ENCODE assay signal across 12 cellular contexts in genomic region chr18:10140928-10141327, GRCh38.
DNase-seq lines count a peak whose midpoint lies in the region; ATAC-seq and TF ChIP-seq lines count a peak whose summit lies in the region.
"Had no signal": no experiment of that assay in that cellular context is flagged by ENCODE, and none has a peak within 500 bp of the region (broad histone marks: within the 10 kb centered on the region; RNA-seq: fewer than 3 reads in every experiment).

No MANE protein-coding gene starts in this region.

- BruUV-seq in IMR-90 (replicated peaks; lab: Mats Ljungman, UMichigan), result no TSS peak

- H3K4me1 ChIP-seq in IMR-90 (ENCODE audit: control insufficient read depth, insufficient read depth, low read length) (peaks cover 32% of the 10 kb centered on the region), neuronal stem cell (ENCODE audit: control insufficient read depth in 2 of 2, insufficient read depth in 1 of 2, low read depth in 1 of 2, low read length in 2 of 2) (peaks cover 2 to 16% of the 10 kb centered on the region in 2 donors), left ventricle myocardium inferior (peaks cover 25% of the 10 kb centered on the region)
- H3K4me1 ChIP-seq: adrenal gland had no signal

- peaks cover 0 to 3% (median 0%) of the 10 kb centered on the region in 7 donors for H3K9me3 Mint-ChIP-seq in CD14-positive monocyte

- H3K4me2 ChIP-seq in IMR-90 (ENCODE audit: low read depth, low read length) (0 out of 2 replicates have a peak overlapping the region, but pooled peaks have one; percentile 18), neuronal stem cell (ENCODE audit: insufficient read depth, low read length, poor library complexity, severe bottlenecking) (no peak overlapping the region)

- intact Hi-C loops in CD14-positive monocyte (cut with micrococcal nuclease) (no loop called here), IMR-90 (cut with micrococcal nuclease) (loop anchor here (5.0 kb wide), 1 partner anchor 236 kb away; no protein-coding TSS in a partner anchor), left ventricle myocardium inferior (cut with micrococcal nuclease) (no loop called here)

- H2AK9ac ChIP-seq in IMR-90 (replicated peaks; ENCODE audit: low read depth, low read length, poor library complexity), result no peak overlapping the region

- H3K27me3 ChIP-seq in IMR-90 (ENCODE audit: control insufficient read depth, insufficient read depth, low read length) (no peaks in the 10 kb centered on the region), neuronal stem cell (ENCODE audit: control insufficient read depth in 3 of 3, insufficient read depth in 3 of 3, low read depth in 1 of 3, low read length in 3 of 3) (peaks cover 0 to 4% (median 0%) of the 10 kb centered on the region in 3 experiments), left ventricle myocardium inferior (ENCODE audit: low read depth) (no peaks in the 10 kb centered on the region)
- H3K27me3 ChIP-seq: suprapubic skin had no signal

- peaks cover 0 to 1% (median 0%) of the 10 kb centered on the region in 3 donors for H3K27me3 Mint-ChIP-seq in CD14-positive monocyte (ENCODE audit: low read depth in 3 of 3)

- dilution Hi-C loops in IMR-90 (cut with HindIII; ENCODE audit: low sequenced_read_pairs, unreplicated experiment), result no loop called here

- no peak overlapping the region for H3K23ac ChIP-seq in IMR-90 (ENCODE audit: low read depth, low read length)
- H3K23ac ChIP-seq in neuronal stem cell (ENCODE audit: low read depth, low read length, poor library complexity), result no peak overlapping the region

- no peak for TF ChIP-seq POLR2A in IMR-90 (IDR thresholded peaks at IDR 0.05; ENCODE audit: low read depth, low read length)

- H2BK20ac ChIP-seq in IMR-90 (ENCODE audit: low read depth, low read length), result peak overlapping the region; percentile 77

- in situ Hi-C loops in IMR-90 (cut with MboI; ENCODE audit: low sequenced_read_pairs), result no loop called here

- H3K9ac ChIP-seq in IMR-90 (ENCODE audit: low read depth, low read length) (no peak overlapping the region), neuronal stem cell (ENCODE audit: low read depth, low read length, poor library complexity) (no peak overlapping the region)

- H3K4me1 Mint-ChIP-seq in CD14-positive monocyte, result peaks cover 27% of the 10 kb centered on the region

- no peak overlapping the region for H2AFZ ChIP-seq in IMR-90 (replicated peaks; ENCODE audit: low read length, poor library complexity)
- peak overlapping the region; percentile 66 for H2AFZ ChIP-seq in neuronal stem cell (ENCODE audit: low read length)

- H3K79me1 ChIP-seq in IMR-90 (ENCODE audit: low read depth in 1 of 2, low read length in 2 of 2), result no peaks in the 10 kb centered on the region
- H3K79me1 ChIP-seq in neuronal stem cell (ENCODE audit: low read depth, low read length), result no peaks in the 10 kb centered on the region

- peaks cover 29% of the 10 kb centered on the region for H3K9me1 ChIP-seq in IMR-90 (ENCODE audit: insufficient read depth, low read length)

- TF ChIP-seq RAD21 in IMR-90 (IDR thresholded peaks at IDR 0.05; ENCODE audit: low read length), result no peak

- no peaks in the 10 kb centered on the region for H4K20me1 ChIP-seq in IMR-90 (ENCODE audit: insufficient read depth, low read length)

- H2BK120ac ChIP-seq in IMR-90 (ENCODE audit: low read depth, low read length), result peak overlapping the region; percentile 91
- no peak overlapping the region for H2BK120ac ChIP-seq in neuronal stem cell (ENCODE audit: low read depth, low read length)

- H3K18ac ChIP-seq in IMR-90 (ENCODE audit: low read depth, low read length) (no peak overlapping the region), neuronal stem cell (ENCODE audit: low read length) (no peak overlapping the region)

- WGBS in IMR-90 (ENCODE audit: extremely low coverage in 2 of 2, insufficient read length in 1 of 2), 2 experiments, result no CpG with 5 or more reads among the region's 3 CpGs
- no CpG with 5 or more reads among the region's 3 CpGs for WGBS in neuronal stem cell (ENCODE audit: extremely low coverage in 2 of 2, insufficient read length in 2 of 2, insufficient replicate concordance in 1 of 2), 2 donors

- ATAC-seq in IMR-90 (ENCODE audit: low read depth), result peak; percentile 33
- no peak for ATAC-seq in GM19395 (IDR thresholded peaks at IDR 0.05; ENCODE audit: unreplicated experiment)
- no peak for ATAC-seq in HG02571 (IDR thresholded peaks at IDR 0.05; ENCODE audit: unreplicated experiment)
- no peak for ATAC-seq in HG03095 (IDR thresholded peaks at IDR 0.05; ENCODE audit: unreplicated experiment)
- ATAC-seq: GM12878 had no signal

- H3K56ac ChIP-seq in IMR-90 (ENCODE audit: extremely low read depth, insufficient read depth, low read length), result no peak overlapping the region

- no peak overlapping the region for H3K4me3 Mint-ChIP-seq in CD14-positive monocyte

- H2AK5ac ChIP-seq in IMR-90 (ENCODE audit: low read depth, low read length), result no peak overlapping the region
- H2AK5ac ChIP-seq in neuronal stem cell (ENCODE audit: low read depth, low read length), result no peak overlapping the region

- no peaks in the 10 kb centered on the region for H3K36me3 Mint-ChIP-seq in CD14-positive monocyte

- H3K27ac ChIP-seq in IMR-90 (ENCODE audit: insufficient read depth, low read length), result no peak overlapping the region; the same call in 1 of the 2 replicates
- H3K27ac ChIP-seq in neuronal stem cell (replicated peaks; ENCODE audit: low read length), result no peak overlapping the region
- no peak overlapping the region for H3K27ac ChIP-seq in left ventricle myocardium inferior (replicated peaks)
- H3K27ac ChIP-seq: adrenal gland, suprapubic skin had no signal

- POLR2A ChIA-PET in IMR-90 (lab: Charles Lee; ENCODE audit: unreplicated experiment), result no interaction called here

- H2BK5ac ChIP-seq in IMR-90 (ENCODE audit: low read depth, low read length, poor library complexity, severe bottlenecking) (peak overlapping the region; percentile 68), neuronal stem cell (ENCODE audit: low read length) (no peak overlapping the region)

- H4K5ac ChIP-seq in IMR-90 (ENCODE audit: low read depth, low read length), result no peak overlapping the region

- no peak overlapping the region; a peak in 2 of 4 replicates for H4K8ac ChIP-seq in IMR-90 (ENCODE audit: low read depth in 2 of 2, low read length in 2 of 2)
- H4K8ac ChIP-seq in neuronal stem cell (ENCODE audit: low read depth, low read length), result no peak overlapping the region

- no peak for TF ChIP-seq CTCF in CD14-positive monocyte (IDR thresholded peaks at IDR 0.05)
- no peak for TF ChIP-seq CTCF in IMR-90 (conservative IDR thresholded peaks at IDR 0.05; ENCODE audit: low read depth, low read length)
- no peak for TF ChIP-seq CTCF in cardiac fibroblast (IDR thresholded peaks at IDR 0.05; ENCODE audit: low read depth, low read length)
- TF ChIP-seq CTCF in left ventricle myocardium inferior (IDR thresholded peaks at IDR 0.05; ENCODE audit: borderline replicate concordance), result no peak

- H3K27ac Mint-ChIP-seq in CD14-positive monocyte, result peak overlapping the region; percentile 13 to 89 (median 79)

- H4K91ac ChIP-seq in IMR-90 (ENCODE audit: insufficient read depth, low read depth, low read length) (no peak overlapping the region; the same call in 1 of the 2 replicates), neuronal stem cell (ENCODE audit: low read depth, low read length, poor library complexity) (no peak overlapping the region)

- H3K9me3 ChIP-seq in IMR-90 (ENCODE audit: control insufficient read depth, insufficient read depth, low read length) (no peaks in the 10 kb centered on the region), neuronal stem cell (replicated peaks in 1 of 2; ENCODE audit: control insufficient read depth in 2 of 2, insufficient read depth in 1 of 2, low read depth in 1 of 2, low read length in 2 of 2) (no peaks in the 10 kb centered on the region), left ventricle myocardium inferior (replicated peaks) (no peaks in the 10 kb centered on the region)
- H3K9me3 ChIP-seq: adrenal gland, suprapubic skin had no signal

- no peak overlapping the region for H2BK12ac ChIP-seq in neuronal stem cell (ENCODE audit: low read length)

- DNase-seq in CD14-positive monocyte (ENCODE audit: low spot score), result no peak
- peak; percentile 52 for DNase-seq in IMR-90
- DNase-seq in cardiac fibroblast (ENCODE audit: low read depth in 2 of 2), result peak; percentile 22 to 27
- no peak for DNase-seq in neuronal stem cell (ENCODE audit: low spot score)
- no peak for DNase-seq in left ventricle myocardium inferior
- DNase-seq: adrenal gland, KG1 had no signal

- H3K4me3 ChIP-seq in IMR-90 (ENCODE audit: insufficient read depth, low read depth, low read length), result no peak overlapping the region
- H3K4me3 ChIP-seq in cardiac fibroblast (replicated peaks in 1 of 2; ENCODE audit: low read depth in 2 of 2, low read length in 2 of 2), result no peak overlapping the region
- H3K4me3 ChIP-seq in neuronal stem cell (ENCODE audit: low read length in 2 of 2), result no peak overlapping the region
- H3K4me3 ChIP-seq in left ventricle myocardium inferior, result no peak overlapping the region
- H3K4me3 ChIP-seq: adrenal gland, GM12878, suprapubic skin had no signal

- peak overlapping the region; percentile 73; the same call in 1 of the 3 replicates for H2BK15ac ChIP-seq in IMR-90 (ENCODE audit: low read depth, low read length)
- H2BK15ac ChIP-seq in neuronal stem cell (ENCODE audit: low read length), result no peak overlapping the region

- H3K4ac ChIP-seq in IMR-90 (ENCODE audit: low read depth, low read length) (peak overlapping the region; percentile 69; the same call in 1 of the 2 replicates), neuronal stem cell (ENCODE audit: low read length) (no peak overlapping the region)

- no peaks in the 10 kb centered on the region for H3K36me3 ChIP-seq in IMR-90 (ENCODE audit: control insufficient read depth, insufficient read depth, low read length)
- no peaks in the 10 kb centered on the region for H3K36me3 ChIP-seq in neuronal stem cell (replicated peaks in 1 of 2; ENCODE audit: control insufficient read depth in 2 of 2, insufficient read depth in 2 of 2, low read length in 2 of 2)
- no peaks in the 10 kb centered on the region for H3K36me3 ChIP-seq in left ventricle myocardium inferior
- H3K36me3 ChIP-seq: adrenal gland, suprapubic skin had no signal

- CTCF ChIA-PET in IMR-90 (lab: Yijun Ruan, JAX), result interaction anchor here (1.1 kb wide), 2 partner anchors 13 kb away, joined by 3 read pairs; no protein-coding TSS in a partner anchor

- H3K14ac ChIP-seq in IMR-90 (replicated peaks; ENCODE audit: low read depth, low read length) (no peak overlapping the region), neuronal stem cell (ENCODE audit: low read length) (no peak overlapping the region)

TF ChIP-seq in IMR-90, 13 proteins besides CTCF, POLR2A, EP300 and RAD21 (continues in another document):
- no peak for TF ChIP-seq MAZ (IDR thresholded peaks at IDR 0.05; ENCODE audit: borderline replicate concordance, low read depth, low read length)
- TF ChIP-seq NFE2L2 (IDR thresholded peaks at IDR 0.05; ENCODE audit: low read depth, low read length), result no peak
- no peak for TF ChIP-seq SMC3 (IDR thresholded peaks at IDR 0.05; ENCODE audit: low read depth, low read length)
- TF ChIP-seq BHLHE40 (IDR thresholded peaks at IDR 0.05; ENCODE audit: low read depth, low read length), result no peak
- TF ChIP-seq FOS (IDR thresholded peaks at IDR 0.05; ENCODE audit: low read depth, low read length), result no peak

Comparison
In these comparisons a context has a peak if more than half of its experiments do, and no peak if none do; other contexts are left out.
1. DNase-seq: peak in IMR-90 (single experiment) and cardiac fibroblast (2 of 2); none in CD14-positive monocyte (single experiment), neuronal stem cell (single experiment) and left ventricle myocardium inferior (single experiment).